In genomic region chr1:171487038-171487437, GRCh38 we compare ENCODE assay signal across 1 cellular context.
TF ChIP-seq lines count a peak whose summit lies in the region.

No MANE protein-coding gene starts in this region.

TF ChIP-seq in SK-N-SH, 30 proteins besides CTCF, POLR2A, EP300 and RAD21 (continued from another document):
- TF ChIP-seq, protein P1, sequence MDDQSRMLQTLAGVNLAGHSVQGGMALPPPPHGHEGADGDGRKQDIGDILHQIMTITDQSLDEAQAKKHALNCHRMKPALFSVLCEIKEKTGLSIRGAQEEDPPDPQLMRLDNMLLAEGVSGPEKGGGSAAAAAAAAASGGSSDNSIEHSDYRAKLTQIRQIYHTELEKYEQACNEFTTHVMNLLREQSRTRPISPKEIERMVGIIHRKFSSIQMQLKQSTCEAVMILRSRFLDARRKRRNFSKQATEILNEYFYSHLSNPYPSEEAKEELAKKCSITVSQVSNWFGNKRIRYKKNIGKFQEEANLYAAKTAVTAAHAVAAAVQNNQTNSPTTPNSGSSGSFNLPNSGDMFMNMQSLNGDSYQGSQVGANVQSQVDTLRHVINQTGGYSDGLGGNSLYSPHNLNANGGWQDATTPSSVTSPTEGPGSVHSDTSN (IDR thresholded peaks at IDR 0.05): no peak
- no peak for TF ChIP-seq TEAD4 (IDR thresholded peaks at IDR 0.05; ENCODE audit: borderline replicate concordance, insufficient read depth)
- no peak for TF ChIP-seq FOSL2 (IDR thresholded peaks at IDR 0.05; ENCODE audit: borderline replicate concordance, low read depth)
- TF ChIP-seq SIN3A (IDR thresholded peaks at IDR 0.05; ENCODE audit: borderline replicate concordance, low read depth, low read length): no peak
- TF ChIP-seq SMC3 (IDR thresholded peaks at IDR 0.05; ENCODE audit: low read depth, low read length): no peak
- no peak for TF ChIP-seq RFX5 (IDR thresholded peaks at IDR 0.05; ENCODE audit: low read length)
- TF ChIP-seq ELF1 (IDR thresholded peaks at IDR 0.05): no peak
- TF ChIP-seq, protein P2, sequence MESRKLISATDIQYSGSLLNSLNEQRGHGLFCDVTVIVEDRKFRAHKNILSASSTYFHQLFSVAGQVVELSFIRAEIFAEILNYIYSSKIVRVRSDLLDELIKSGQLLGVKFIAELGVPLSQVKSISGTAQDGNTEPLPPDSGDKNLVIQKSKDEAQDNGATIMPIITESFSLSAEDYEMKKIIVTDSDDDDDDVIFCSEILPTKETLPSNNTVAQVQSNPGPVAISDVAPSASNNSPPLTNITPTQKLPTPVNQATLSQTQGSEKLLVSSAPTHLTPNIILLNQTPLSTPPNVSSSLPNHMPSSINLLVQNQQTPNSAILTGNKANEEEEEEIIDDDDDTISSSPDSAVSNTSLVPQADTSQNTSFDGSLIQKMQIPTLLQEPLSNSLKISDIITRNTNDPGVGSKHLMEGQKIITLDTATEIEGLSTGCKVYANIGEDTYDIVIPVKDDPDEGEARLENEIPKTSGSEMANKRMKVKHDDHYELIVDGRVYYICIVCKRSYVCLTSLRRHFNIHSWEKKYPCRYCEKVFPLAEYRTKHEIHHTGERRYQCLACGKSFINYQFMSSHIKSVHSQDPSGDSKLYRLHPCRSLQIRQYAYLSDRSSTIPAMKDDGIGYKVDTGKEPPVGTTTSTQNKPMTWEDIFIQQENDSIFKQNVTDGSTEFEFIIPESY (IDR thresholded peaks at IDR 0.05; ENCODE audit: borderline replicate concordance, low read depth): no peak
TF ChIP-seq in SK-N-SH: peak in this region for 0.
